ENCODE assay signal across 1 cellular context in genomic region chr1:9031484-9032259, GRCh38.
TF ChIP-seq lines count a peak whose summit lies in the region.

No MANE protein-coding gene starts in this region.

TF ChIP-seq in H1, 55 proteins besides CTCF, POLR2A, EP300 and RAD21:
- TF ChIP-seq TCF12 (IDR thresholded peaks at IDR 0.05; ENCODE audit: low read depth, low read length): no peak
